8 cellular contexts compared by ENCODE assay signal in the genomic region with DNA sequence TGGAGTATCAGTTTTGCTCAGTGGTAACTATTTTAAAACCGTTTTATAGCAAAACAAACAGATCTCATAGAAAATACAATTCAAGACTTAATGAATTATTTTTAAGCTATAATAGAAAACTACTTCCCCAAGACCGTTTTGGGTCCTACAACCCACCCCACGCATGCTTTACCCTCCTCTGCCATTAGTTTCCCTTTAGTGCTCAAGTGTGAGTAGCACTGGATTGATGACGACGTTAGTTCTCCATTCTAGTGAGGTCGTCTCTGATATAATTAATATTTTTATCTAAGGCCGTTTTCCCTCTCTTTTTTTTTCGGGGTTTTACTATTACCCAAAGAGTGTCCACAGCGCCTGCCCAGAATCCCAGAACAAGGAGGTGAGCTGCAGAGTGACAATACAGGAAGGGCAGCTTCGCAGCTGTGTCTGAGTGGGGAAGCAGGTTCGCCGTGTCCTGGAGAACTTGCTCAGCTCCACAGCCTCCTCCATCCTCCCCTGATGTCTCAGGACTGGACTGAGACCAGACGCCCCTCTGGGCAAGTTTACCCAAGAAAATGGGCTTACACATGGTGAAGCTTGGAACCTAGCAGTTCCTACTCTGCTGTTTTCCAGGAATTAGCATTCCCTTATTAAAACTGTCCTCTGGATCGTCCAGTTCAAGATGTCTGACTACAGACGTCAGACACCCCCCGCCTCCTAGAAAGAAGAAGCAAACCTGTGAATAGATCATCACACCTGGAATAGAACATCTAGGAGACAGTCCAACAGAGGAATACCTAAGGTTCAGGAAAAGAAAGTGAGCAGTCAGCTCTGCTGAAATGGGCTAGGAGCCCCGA. TPM values are rescaled to one million over a fixed set of nuclear protein-coding genes. Genes with fewer than 3 reads are reported as not detected.
DNase-seq lines count a peak whose midpoint lies in the region; ATAC-seq and TF ChIP-seq lines count a peak whose summit lies in the region.

No MANE protein-coding gene starts in this region.

- peaks cover 6% of the 10 kb centered on the region for H3K4me1 Mint-ChIP-seq in Calu3 (ENCODE audit: low read depth, unreplicated experiment)
- peaks cover 16% of the 10 kb centered on the region for H3K4me1 Mint-ChIP-seq in WTC11

- WGBS in heart left ventricle, 4 donors = 32 to 44% (median 38%) methylated on average over 16 to 17 of the region's 17 CpGs

- H3K4me1 ChIP-seq in heart left ventricle (peaks cover 0 to 18% (median 9%) of the 10 kb centered on the region in 12 donors), gastrocnemius medialis (peaks cover 4 to 6% of the 10 kb centered on the region in 2 donors)

- H3K27me3 ChIP-seq in heart left ventricle (peaks cover 0 to 46% (median 16%) of the 10 kb centered on the region in 9 donors), gastrocnemius medialis (peaks cover 21 to 41% (median 25%) of the 10 kb centered on the region in 3 donors)

- no peak for TF ChIP-seq CTCF in Calu3 (IDR thresholded peaks at IDR 0.05; ENCODE audit: unreplicated experiment)
- TF ChIP-seq CTCF in HFF-Myc (IDR thresholded peaks at IDR 0.05; ENCODE audit: low read depth, low read length, missing control alignments) = no peak
- no peak for TF ChIP-seq CTCF in WTC11 (IDR thresholded peaks at IDR 0.05)
- no peak for TF ChIP-seq CTCF in heart left ventricle (IDR thresholded peaks at IDR 0.05)
- no peak for TF ChIP-seq CTCF in gastrocnemius medialis (IDR thresholded peaks at IDR 0.05 in 4 of 5, conservative IDR thresholded peaks at IDR 0.05 in 1 of 5)

- ATAC-seq in WTC11 (no peak), heart left ventricle (peak in 1 of 4 donors; percentile 9), gastrocnemius medialis (no peak)

- H3K9me3 ChIP-seq in heart left ventricle (peaks cover 0 to 3% (median 0%) of the 10 kb centered on the region in 12 donors), gastrocnemius medialis (no peaks in the 10 kb centered on the region)

- H3K27ac ChIP-seq in heart left ventricle = no peak overlapping the region
- H3K27ac ChIP-seq in gastrocnemius medialis = no peak overlapping the region

- CTCF ChIA-PET in Calu3 (lab: Charles Lee) (interaction anchor here (0.5 to 1.4 kb wide), 12 partner anchors 16 to 1969 kb away, joined by 3 to 6 read pairs (median 4); a partner anchor contains a TSS), WTC11 (lab: Charles Lee) (interaction anchor here (0.6 to 3.3 kb wide), 34 partner anchors 8 to 841 kb away, joined by 3 to 28 read pairs (median 4); a partner anchor contains a TSS)

- no peak for TF ChIP-seq POLR2A in heart left ventricle (IDR thresholded peaks at IDR 0.05)
- no peak for TF ChIP-seq POLR2A in gastrocnemius medialis (IDR thresholded peaks at IDR 0.05)

- intact Hi-C loops in Calu3 (cut with micrococcal nuclease; ENCODE audit: unreplicated experiment) (loop anchor here (5.0 kb wide), 3 partner anchors 88 to 378 kb away; no protein-coding TSS in a partner anchor), heart left ventricle (cut with DNase I) (loop anchor here in 9 of 10 donors (5.0 to 10.0 kb wide), 7 partner anchors 148 to 633 kb away; no protein-coding TSS in a partner anchor), gastrocnemius medialis (cut with DNase I; ENCODE audit: low total_unique reads) (no loop called here)

- H3K4me3 ChIP-seq in HFF-Myc (replicated peaks; ENCODE audit: low read depth, low read length) = peak overlapping the region; percentile 36
- peak overlapping the region in 11 of 12 donors; percentile 30 to 63 (median 51) for H3K4me3 ChIP-seq in heart left ventricle
- H3K4me3 ChIP-seq in gastrocnemius medialis = peak overlapping the region; percentile 44 to 51 (median 48)

- peak overlapping the region; percentile 85 for H3K4me3 Mint-ChIP-seq in Calu3 (ENCODE audit: low read depth, unreplicated experiment)
- H3K4me3 Mint-ChIP-seq in WTC11 = peak overlapping the region; percentile 86

- in situ Hi-C loops in gastrocnemius medialis (cut with MboI; ENCODE audit: low sequenced_read_pairs in 4 of 4) = loop anchor here in 3 of 4 donors (5.0 to 10.0 kb wide), 2 partner anchors 358 to 360 kb away; no protein-coding TSS in a partner anchor

- BruUV-seq in Calu3 (replicated peaks; lab: Mats Ljungman, UMichigan) = no TSS peak

- H3K36me3 Mint-ChIP-seq in Calu3 (ENCODE audit: insufficient read depth, unreplicated experiment) = peaks cover 11% of the 10 kb centered on the region
- no peaks in the 10 kb centered on the region for H3K36me3 Mint-ChIP-seq in WTC11

- no peaks in the 10 kb centered on the region for H3K9me3 Mint-ChIP-seq in Calu3 (ENCODE audit: low read depth, unreplicated experiment)
- H3K9me3 Mint-ChIP-seq in WTC11 = no peaks in the 10 kb centered on the region

- H3K27ac Mint-ChIP-seq in Calu3 (ENCODE audit: unreplicated experiment) (no peak overlapping the region), WTC11 (no peak overlapping the region)

- DNase-seq in Calu3 (peak; percentile 63), HFF-Myc (ENCODE audit: extremely low read depth, low read depth) (no peak), WTC11 (ENCODE audit: low spot score) (no peak), heart left ventricle (no peak), gastrocnemius medialis (no peak), H4 (ENCODE audit: low spot score) (no peak), hypothalamus (lab: John Stamatoyannopoulos, UW) (no peak), midbrain (lab: John Stamatoyannopoulos, UW) (no peak)

- H3K36me3 ChIP-seq in heart left ventricle = no peaks in the 10 kb centered on the region
- H3K36me3 ChIP-seq in gastrocnemius medialis = no peaks in the 10 kb centered on the region

- POLR2A ChIA-PET in WTC11 (lab: Charles Lee) = no interaction called here

- H3K27me3 Mint-ChIP-seq in Calu3 (ENCODE audit: unreplicated experiment) (peaks cover 32% of the 10 kb centered on the region), WTC11 (ENCODE audit: low read depth) (peaks cover 66% of the 10 kb centered on the region)

TF ChIP-seq in WTC11, 78 proteins besides CTCF, POLR2A, EP300 and RAD21 (continues in another document):
- no peak for TF ChIP-seq NFYB (CRISPR knock-in tag; conservative IDR thresholded peaks at IDR 0.05; ENCODE audit: low read depth)
- TF ChIP-seq, protein P1, sequence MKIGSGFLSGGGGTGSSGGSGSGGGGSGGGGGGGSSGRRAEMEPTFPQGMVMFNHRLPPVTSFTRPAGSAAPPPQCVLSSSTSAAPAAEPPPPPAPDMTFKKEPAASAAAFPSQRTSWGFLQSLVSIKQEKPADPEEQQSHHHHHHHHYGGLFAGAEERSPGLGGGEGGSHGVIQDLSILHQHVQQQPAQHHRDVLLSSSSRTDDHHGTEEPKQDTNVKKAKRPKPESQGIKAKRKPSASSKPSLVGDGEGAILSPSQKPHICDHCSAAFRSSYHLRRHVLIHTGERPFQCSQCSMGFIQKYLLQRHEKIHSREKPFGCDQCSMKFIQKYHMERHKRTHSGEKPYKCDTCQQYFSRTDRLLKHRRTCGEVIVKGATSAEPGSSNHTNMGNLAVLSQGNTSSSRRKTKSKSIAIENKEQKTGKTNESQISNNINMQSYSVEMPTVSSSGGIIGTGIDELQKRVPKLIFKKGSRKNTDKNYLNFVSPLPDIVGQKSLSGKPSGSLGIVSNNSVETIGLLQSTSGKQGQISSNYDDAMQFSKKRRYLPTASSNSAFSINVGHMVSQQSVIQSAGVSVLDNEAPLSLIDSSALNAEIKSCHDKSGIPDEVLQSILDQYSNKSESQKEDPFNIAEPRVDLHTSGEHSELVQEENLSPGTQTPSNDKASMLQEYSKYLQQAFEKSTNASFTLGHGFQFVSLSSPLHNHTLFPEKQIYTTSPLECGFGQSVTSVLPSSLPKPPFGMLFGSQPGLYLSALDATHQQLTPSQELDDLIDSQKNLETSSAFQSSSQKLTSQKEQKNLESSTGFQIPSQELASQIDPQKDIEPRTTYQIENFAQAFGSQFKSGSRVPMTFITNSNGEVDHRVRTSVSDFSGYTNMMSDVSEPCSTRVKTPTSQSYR (CRISPR knock-in tag; IDR thresholded peaks at IDR 0.05) = no peak
- no peak for TF ChIP-seq ESRRA (CRISPR knock-in tag; IDR thresholded peaks at IDR 0.05; ENCODE audit: borderline replicate concordance)
- no peak for TF ChIP-seq ATF1 (CRISPR knock-in tag; IDR thresholded peaks at IDR 0.05)
- no peak for TF ChIP-seq ZNF396 (CRISPR knock-in tag; IDR thresholded peaks at IDR 0.05; ENCODE audit: borderline replicate concordance)
- no peak for TF ChIP-seq ETV6 (CRISPR knock-in tag; IDR thresholded peaks at IDR 0.05)
- no peak for TF ChIP-seq MYBL2 (CRISPR knock-in tag; IDR thresholded peaks at IDR 0.05)
- TF ChIP-seq, protein P2, sequence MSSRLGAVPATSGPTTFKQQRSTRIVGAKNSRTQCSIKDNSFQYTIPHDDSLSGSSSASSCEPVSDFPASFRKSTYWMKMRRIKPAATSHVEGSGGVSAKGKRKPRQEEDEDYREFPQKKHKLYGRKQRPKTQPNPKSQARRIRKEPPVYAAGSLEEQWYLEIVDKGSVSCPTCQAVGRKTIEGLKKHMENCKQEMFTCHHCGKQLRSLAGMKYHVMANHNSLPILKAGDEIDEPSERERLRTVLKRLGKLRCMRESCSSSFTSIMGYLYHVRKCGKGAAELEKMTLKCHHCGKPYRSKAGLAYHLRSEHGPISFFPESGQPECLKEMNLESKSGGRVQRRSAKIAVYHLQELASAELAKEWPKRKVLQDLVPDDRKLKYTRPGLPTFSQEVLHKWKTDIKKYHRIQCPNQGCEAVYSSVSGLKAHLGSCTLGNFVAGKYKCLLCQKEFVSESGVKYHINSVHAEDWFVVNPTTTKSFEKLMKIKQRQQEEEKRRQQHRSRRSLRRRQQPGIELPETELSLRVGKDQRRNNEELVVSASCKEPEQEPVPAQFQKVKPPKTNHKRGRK (CRISPR knock-in tag; IDR thresholded peaks at IDR 0.05; ENCODE audit: borderline replicate concordance) = no peak
- TF ChIP-seq CREB1 (CRISPR knock-in tag; IDR thresholded peaks at IDR 0.05) = no peak
- no peak for TF ChIP-seq HMGA2 (CRISPR knock-in tag; IDR thresholded peaks at IDR 0.05)
- TF ChIP-seq SMAD4 (CRISPR knock-in tag; IDR thresholded peaks at IDR 0.05) = no peak

RNA-seq across cellular contexts. Expression of a gene that starts 31.9 kb away (rescaled TPM):
- 46.7 and 48.6 TPM in 2 replicates for total RNA-seq in Calu3 (2022)
- 25.8 to 30.9 TPM (median 30.8 TPM) in 3 replicates for total RNA-seq in WTC11 (2021)
- 10 to 100 TPM; 14.8 to 30.6 (median 17.7) TPM for total RNA-seq in heart left ventricle
- 1 to 10 TPM; 8.7 to 9.1 TPM for polyA plus RNA-seq in heart left ventricle
- total RNA-seq in gastrocnemius medialis = 10 to 100 TPM in 3 of 4 donors, 1 to 10 TPM in 1; 9.2 to 57.2 (median 12.9) TPM
- total RNA-seq in H4 (2014; rRNA removed; shearing (Covaris generic)) = 10.1 and 14.0 TPM in 2 replicates
